14 cellular contexts compared by ENCODE assay signal in genomic region chr1:219771039-219771438, GRCh38.
A peak's percentile ranks its signal among the peaks of the same experiment; 100 is the strongest.
DNase-seq lines count a peak whose midpoint lies in the region; ATAC-seq, FAIRE-seq and TF ChIP-seq lines count a peak whose summit lies in the region.
"Had no signal": no experiment of that assay in that cellular context is flagged by ENCODE, and none has a peak within 500 bp of the region (broad histone marks: within the 10 kb centered on the region; RNA-seq: fewer than 3 reads in every experiment).

No MANE protein-coding gene starts in this region.

- no peak for TF ChIP-seq POLR2A in H1 (IDR thresholded peaks at IDR 0.05; ENCODE audit: control extremely low read depth in 1 of 2, low read depth in 2 of 2, low read length in 2 of 2)

- no peak for TF ChIP-seq CTCF in H1 (IDR thresholded peaks at IDR 0.05; ENCODE audit: control extremely low read depth in 1 of 3, insufficient read depth in 1 of 3, low read depth in 1 of 3, low read length in 3 of 3)
- TF ChIP-seq CTCF in neural progenitor cell (IDR thresholded peaks at IDR 0.05) = no peak
- TF ChIP-seq CTCF in dorsolateral prefrontal cortex (IDR thresholded peaks at IDR 0.05 in 54 of 56, conservative IDR thresholded peaks at IDR 0.05 in 2 of 56; ENCODE audit: low read depth in 1 of 56, partially characterized antibody in 56 of 56) = no peak

- no peak overlapping the region for H3K4me2 ChIP-seq in H1 (ENCODE audit: insufficient read depth in 1 of 2, low read depth in 2 of 2, low read length in 2 of 2)
- no peak overlapping the region for H3K4me2 ChIP-seq in neural progenitor cell

- peaks cover 2% of the 10 kb centered on the region for H3K36me3 Mint-ChIP-seq in neural progenitor cell
- peaks cover 0 to 1% (median 0%) of the 10 kb centered on the region in 3 donors for H3K36me3 Mint-ChIP-seq in CD8-positive, alpha-beta memory T cell
- H3K36me3 Mint-ChIP-seq: stimulated activated memory B cell treated with anti-CD40 and anti-IgM and Interleukin-4, amounts not matched to agents 10 μg/mL and 1 μg/mL and 100 μg/mL, for 72 hours had no signal

- no peaks in the 10 kb centered on the region for H3K79me2 ChIP-seq in H1 (ENCODE audit: control insufficient read depth in 1 of 2, insufficient read depth in 2 of 2, low read length in 2 of 2)
- H3K79me2 ChIP-seq in neural progenitor cell (ENCODE audit: low read depth) = no peaks in the 10 kb centered on the region

- H3K4me3 ChIP-seq in MG63 (no peak overlapping the region), H1 (ENCODE audit: extremely low read depth in 1 of 4, insufficient read depth in 2 of 4, low read depth in 3 of 4, low read length in 4 of 4) (no peak overlapping the region), neural progenitor cell (no peak overlapping the region), dorsolateral prefrontal cortex (no peak overlapping the region)
- no peak overlapping the region for H3K4me3 ChIP-seq in CD8-positive, alpha-beta memory T cell (ENCODE audit: low read length)

- H3K18ac ChIP-seq in H1 (ENCODE audit: extremely low read depth, low read length) = no peak overlapping the region

- H3K9ac ChIP-seq in H1 (replicated peaks in 1 of 4; ENCODE audit: extremely low read depth in 1 of 4, low read depth in 3 of 4, low read length in 3 of 4) = no peak overlapping the region
- no peak overlapping the region for H3K9ac ChIP-seq in neural progenitor cell

- H3K36me3 ChIP-seq in MG63 (no peaks in the 10 kb centered on the region), H1 (ENCODE audit: control insufficient read depth in 2 of 4, insufficient read depth in 4 of 4, low read length in 3 of 4) (no peaks in the 10 kb centered on the region), neural progenitor cell (no peaks in the 10 kb centered on the region)
- no peaks in the 10 kb centered on the region for H3K36me3 ChIP-seq in CD8-positive, alpha-beta memory T cell (ENCODE audit: insufficient read depth, low read length)

- H2BK12ac ChIP-seq in H1 (ENCODE audit: low read depth, low read length) = no peak overlapping the region

- 88% methylated on average over 4 of the region's 4 CpGs; no CpG with 5 or more reads in 1 of the 2 experiments for WGBS in H1 (ENCODE audit: extremely low coverage in 1 of 2, insufficient coverage in 1 of 2, insufficient read length in 1 of 2, insufficient replicate concordance in 2 of 2, low coverage in 1 of 2, low lambda C conversion rate in 2 of 2, missing lambda C conversion rate in 1 of 2), 2 experiments

- FAIRE-seq in H1 (lab: Jason Lieb, UNC) = no peak
- FAIRE-seq: frontal cortex had no signal

- no peaks in the 10 kb centered on the region for H3K27me3 ChIP-seq in MG63
- H3K27me3 ChIP-seq in H1 (replicated peaks in 1 of 4; ENCODE audit: control insufficient read depth in 3 of 4, extremely low read depth in 1 of 4, insufficient read depth in 3 of 4, low read length in 3 of 4) = no peaks in the 10 kb centered on the region
- H3K27me3 ChIP-seq in neural progenitor cell = no peaks in the 10 kb centered on the region
- no peaks in the 10 kb centered on the region for H3K27me3 ChIP-seq in CD8-positive, alpha-beta memory T cell (ENCODE audit: insufficient read depth, low read length, poor library complexity, severe bottlenecking)
- no peaks in the 10 kb centered on the region for H3K27me3 ChIP-seq in dorsolateral prefrontal cortex

- TF ChIP-seq RAD21 in H1 (IDR thresholded peaks at IDR 0.05 in 1 of 2, conservative IDR thresholded peaks at IDR 0.05 in 1 of 2; ENCODE audit: low read depth in 2 of 2, low read length in 2 of 2) = no peak

- no peaks in the 10 kb centered on the region for H4K20me1 ChIP-seq in H1 (replicated peaks in 1 of 2; ENCODE audit: control insufficient read depth in 1 of 2, insufficient read depth in 2 of 2, low read length in 2 of 2)
- no peaks in the 10 kb centered on the region for H4K20me1 ChIP-seq in neural progenitor cell (ENCODE audit: low read depth)

- no peak overlapping the region for H2BK15ac ChIP-seq in H1 (ENCODE audit: low read length)

- DNase-seq in Daoy (ENCODE audit: low read depth) (peak; percentile 98), MG63 (peak; percentile 93), H1 (ENCODE audit: low read depth in 1 of 2, low spot score in 2 of 2) (peak in 1 of 2 experiments; percentile 19), neural progenitor cell (ENCODE audit: low spot score) (peak; percentile 16), posterior vena cava (ENCODE audit: low spot score) (no peak), dorsolateral prefrontal cortex (no peak)
- no peak for DNase-seq in CD8-positive, alpha-beta memory T cell
- DNase-seq: activated CD8-positive, alpha-beta memory T cell treated with anti-CD3 and anti-CD28 coated beads for 24 hours; amniotic stem cell; NCI-H2171; stimulated activated CD4-positive, alpha-beta T cell treated with anti-CD3 and anti-CD28 coated beads, Interleukin-12 subunit alpha, Interleukin-12 subunit beta, amount 100 ng/mL, for 4 hours had no signal

- no peak overlapping the region for H3K56ac ChIP-seq in H1 (replicated peaks; ENCODE audit: insufficient read length, low read depth, low read length)

- peaks cover 5% of the 10 kb centered on the region for H3K27me3 Mint-ChIP-seq in neural progenitor cell (ENCODE audit: insufficient read depth, low read depth)
- H3K27me3 Mint-ChIP-seq in CD8-positive, alpha-beta memory T cell = no peaks in the 10 kb centered on the region
- H3K27me3 Mint-ChIP-seq: stimulated activated memory B cell treated with anti-CD40 and anti-IgM and Interleukin-4, amounts not matched to agents 10 μg/mL and 1 μg/mL and 100 μg/mL, for 72 hours had no signal

- no peak for TF ChIP-seq EP300 in H1 (IDR thresholded peaks at IDR 0.05; ENCODE audit: borderline replicate concordance in 1 of 2, low read depth in 2 of 2, low read length in 2 of 2)

- H2AK5ac ChIP-seq in H1 (ENCODE audit: low read depth, low read length) = no peak overlapping the region

- H3K4me3 Mint-ChIP-seq in neural progenitor cell = no peak overlapping the region
- no peak overlapping the region for H3K4me3 Mint-ChIP-seq in CD8-positive, alpha-beta memory T cell
- H3K4me3 Mint-ChIP-seq: stimulated activated memory B cell treated with anti-CD40 and anti-IgM and Interleukin-4, amounts not matched to agents 10 μg/mL and 1 μg/mL and 100 μg/mL, for 72 hours had no signal

- no peak overlapping the region for H2BK5ac ChIP-seq in H1 (ENCODE audit: low read depth, low read length)

- CTCF ChIA-PET in H1 (lab: Charles Lee; ENCODE audit: partially characterized antibody) = interaction anchor here (1.6 kb wide), 1 partner anchor 103 kb away, joined by 4 read pairs; no protein-coding TSS in a partner anchor
- CTCF ChIA-PET in CD8-positive, alpha-beta memory T cell (lab: Charles Lee) = no interaction called here

- no peak overlapping the region for H3K23ac ChIP-seq in H1 (ENCODE audit: insufficient read length)

- H3K14ac ChIP-seq in H1 (ENCODE audit: insufficient read length) = no peak overlapping the region

- H3K9me3 ChIP-seq in MG63 = no peaks in the 10 kb centered on the region; the same call in 1 of the 2 replicates
- H3K9me3 ChIP-seq in H1 (ENCODE audit: insufficient read depth in 2 of 2, low read depth in 1 of 2, low read length in 1 of 2) = no peaks in the 10 kb centered on the region
- no peaks in the 10 kb centered on the region for H3K9me3 ChIP-seq in neural progenitor cell (ENCODE audit: low read depth)
- H3K9me3 ChIP-seq in CD8-positive, alpha-beta memory T cell (ENCODE audit: low read length) = no peaks in the 10 kb centered on the region

- intact Hi-C loops in posterior vena cava (cut with DNase I) (no loop called here), dorsolateral prefrontal cortex (cut with DNase I) (no loop called here)

- no peak overlapping the region for H4K91ac ChIP-seq in H1 (replicated peaks; ENCODE audit: insufficient read length, low read length)

- peaks cover 18% of the 10 kb centered on the region for H3K4me1 Mint-ChIP-seq in neural progenitor cell
- H3K4me1 Mint-ChIP-seq in CD8-positive, alpha-beta memory T cell = no peaks in the 10 kb centered on the region

- H3K9me3 Mint-ChIP-seq in neural progenitor cell = peaks cover 33% of the 10 kb centered on the region
- H3K9me3 Mint-ChIP-seq in CD8-positive, alpha-beta memory T cell = peaks cover 2 to 19% (median 8%) of the 10 kb centered on the region in 5 donors

- POLR2A ChIA-PET in H1 (lab: Charles Lee; ENCODE audit: partially characterized antibody) = no interaction called here
- POLR2A ChIA-PET in CD8-positive, alpha-beta memory T cell (lab: Charles Lee) = no interaction called here

- no peaks in the 10 kb centered on the region for H3F3A ChIP-seq in neural progenitor cell (ENCODE audit: low read depth)

- H3K23me2 ChIP-seq in H1 (ENCODE audit: low read depth, low read length) = no peaks in the 10 kb centered on the region

- H3K4ac ChIP-seq in H1 (replicated peaks; ENCODE audit: insufficient read length, low read depth, low read length) = no peak overlapping the region

- H3K4me1 ChIP-seq in H1 (replicated peaks in 1 of 4; ENCODE audit: control insufficient read depth in 3 of 4, insufficient read depth in 4 of 4, low read length in 3 of 4) = no peaks in the 10 kb centered on the region
- H3K4me1 ChIP-seq in neural progenitor cell = no peaks in the 10 kb centered on the region
- no peaks in the 10 kb centered on the region for H3K4me1 ChIP-seq in CD8-positive, alpha-beta memory T cell (ENCODE audit: insufficient read depth, low read length)

- no peak overlapping the region for H2AFZ ChIP-seq in H1 (ENCODE audit: low read length)
- H2AFZ ChIP-seq in neural progenitor cell (replicated peaks) = no peak overlapping the region

- peak overlapping the region; percentile 83 for H3K27ac Mint-ChIP-seq in neural progenitor cell
- no peak overlapping the region for H3K27ac Mint-ChIP-seq in CD8-positive, alpha-beta memory T cell
- H3K27ac Mint-ChIP-seq: stimulated activated memory B cell treated with anti-CD40 and anti-IgM and Interleukin-4, amounts not matched to agents 10 μg/mL and 1 μg/mL and 100 μg/mL, for 72 hours had no signal

- ATAC-seq in HG03097 (IDR thresholded peaks at IDR 0.05; ENCODE audit: low FRiP score, unreplicated experiment) = no peak
- ATAC-seq: stimulated activated memory B cell treated with anti-CD40 and anti-IgM and Interleukin-4, amounts not matched to agents 10 μg/mL and 1 μg/mL and 100 μg/mL, for 72 hours had no signal

- H3K27ac ChIP-seq in H1 (ENCODE audit: low read depth, low read length) (no peak overlapping the region), neural progenitor cell (no peak overlapping the region), dorsolateral prefrontal cortex (no peak overlapping the region)
- no peak overlapping the region for H3K27ac ChIP-seq in CD8-positive, alpha-beta memory T cell (ENCODE audit: low read depth, low read length)

- no peak overlapping the region for H2BK20ac ChIP-seq in H1 (ENCODE audit: low read length)

- H4K5ac ChIP-seq in H1 (ENCODE audit: insufficient read length, low read depth, low read length) = no peak overlapping the region

- no peak overlapping the region for H4K8ac ChIP-seq in H1 (ENCODE audit: extremely low read depth, insufficient read depth, low read length)

- no peak overlapping the region for H2BK120ac ChIP-seq in H1 (replicated peaks; ENCODE audit: low read depth, low read length)

- no peaks in the 10 kb centered on the region for H3K79me1 ChIP-seq in H1 (ENCODE audit: low read depth, low read length)

TF ChIP-seq in H1, 55 proteins besides CTCF, POLR2A, EP300 and RAD21:
- TF ChIP-seq KDM4A (IDR thresholded peaks at IDR 0.05; ENCODE audit: low read depth, low read length, severe bottlenecking) (no peak), TEAD4 (IDR thresholded peaks at IDR 0.05; ENCODE audit: low read depth, low read length) (0 out of 2 replicates have a peak, but pooled peaks have one; percentile 8)

Comparison
In these comparisons a context has a peak if more than half of its experiments do, and no peak if none do; other contexts are left out.
1. DNase-seq: peak in Daoy (single experiment), MG63 (single experiment) and neural progenitor cell (single experiment); none in posterior vena cava (single experiment), CD8-positive, alpha-beta memory T cell (0 of 5) and dorsolateral prefrontal cortex (0 of 10).